ENCODE assay signal across 28 cellular contexts in genomic region chr19:45852145-45852750, GRCh38. TPM values are rescaled to one million over a fixed set of nuclear protein-coding genes. Genes with fewer than 3 reads are reported as not detected.
DNase-seq lines count a peak whose midpoint lies in the region; ATAC-seq, FAIRE-seq and TF ChIP-seq lines count a peak whose summit lies in the region.
"Had no signal": no experiment of that assay in that cellular context is flagged by ENCODE, and none has a peak within 500 bp of the region (broad histone marks: within the 10 kb centered on the region; RNA-seq: fewer than 3 reads in every experiment).

No MANE protein-coding gene starts in this region.

- CTCF ChIA-PET in MCF 10A (lab: Yijun Ruan, JAX) = interaction anchor here (0.7 kb wide), 1 partner anchor 10 kb away, joined by 3 read pairs; no protein-coding TSS in a partner anchor
- CTCF ChIA-PET in mammary epithelial cell (lab: Charles Lee; ENCODE audit: low non-redundant PET) = no interaction called here

- H3K9me3 ChIP-seq in mammary epithelial cell (replicated peaks; ENCODE audit: insufficient read depth, low read length) (no peaks in the 10 kb centered on the region), astrocyte (ENCODE audit: insufficient read depth, low read depth, low read length) (no peaks in the 10 kb centered on the region), lower lobe of right lung (no peaks in the 10 kb centered on the region), upper lobe of left lung (no peaks in the 10 kb centered on the region)
- H3K9me3 ChIP-seq: HAP-1, stomach had no signal

- no peak for TF ChIP-seq CTCF in MCF 10A (IDR thresholded peaks at IDR 0.05; ENCODE audit: unreplicated experiment)
- TF ChIP-seq CTCF in mammary epithelial cell (conservative IDR thresholded peaks at IDR 0.05 in 1 of 2, IDR thresholded peaks at IDR 0.05 in 1 of 2; ENCODE audit: extremely low read depth in 1 of 2, insufficient read depth in 1 of 2, low read depth in 1 of 2, low read length in 2 of 2) = no peak
- TF ChIP-seq CTCF in astrocyte (IDR thresholded peaks at IDR 0.05; ENCODE audit: insufficient read depth, low read depth, low read length) = no peak
- TF ChIP-seq CTCF in lower lobe of right lung (IDR thresholded peaks at IDR 0.05) = no peak
- no peak for TF ChIP-seq CTCF in upper lobe of left lung (IDR thresholded peaks at IDR 0.05)
- TF ChIP-seq CTCF in coronary artery (IDR thresholded peaks at IDR 0.05) = no peak

- ATAC-seq in lower lobe of right lung = no peak
- no peak for ATAC-seq in upper lobe of left lung (ENCODE audit: low FRiP score in 2 of 2)
- ATAC-seq in HG02678 (IDR thresholded peaks at IDR 0.05; ENCODE audit: unreplicated experiment) = no peak
- ATAC-seq: right cardiac atrium, SK-N-SH treated with all-trans-retinoic acid at 6 μM for 48 hours had no signal

- H3K36me3 Mint-ChIP-seq in MCF 10A (ENCODE audit: insufficient read depth, unreplicated experiment) = peaks cover 88% of the 10 kb centered on the region
- H3K36me3 Mint-ChIP-seq in astrocyte (ENCODE audit: low read depth, unreplicated experiment) = peaks cover 31% of the 10 kb centered on the region

- H2AFZ ChIP-seq in mammary epithelial cell (ENCODE audit: low read depth, low read length) (no peak overlapping the region), astrocyte (ENCODE audit: low read depth, low read length) (no peak overlapping the region)
- H2AFZ ChIP-seq: hepatocyte had no signal

- peak; percentile 34 for DNase-seq in MCF 10A (ENCODE audit: unreplicated experiment)
- DNase-seq in mammary epithelial cell = no peak
- DNase-seq in astrocyte (ENCODE audit: low read depth) = peak; percentile 27
- no peak for DNase-seq in lower lobe of right lung
- no peak for DNase-seq in upper lobe of left lung
- DNase-seq in hippocampal formation (lab: John Stamatoyannopoulos, UW) = no peak
- no peak for DNase-seq in coronary artery (ENCODE audit: low spot score)
- DNase-seq: activated CD4-positive, alpha-beta T cell treated with anti-CD3 and anti-CD28 coated beads for 48 hours; activated effector memory CD4-positive, alpha-beta T cell treated with anti-CD3 and anti-CD28 coated beads, Interleukin-2, amount 50 U/mL, for 16 hours; activated naive CD8-positive, alpha-beta T cell treated with anti-CD3 and anti-CD28 coated beads, Interleukin-2, amount 10 ng/mL, durations not matched to agents 7 days and 5 days; CD4-positive, alpha-beta T cell; cerebellar nuclear complex; dorsolateral prefrontal cortex; mesenchymal stem cell; NCI-H1417; NCI-H526; NK-92 treated with Interleukin-12 subunit alpha and Interleukin-12 subunit beta, amount 100 ng/mL, for 24 hours; right cardiac atrium; Right ventricle myocardium superior; stimulated activated CD4-positive, alpha-beta T cell treated with anti-CD3 and anti-CD28 coated beads, Interleukin-4, amount 100 ng/mL, for 1 hour; stomach had no signal

- no peaks in the 10 kb centered on the region for H3K27me3 ChIP-seq in mammary epithelial cell (ENCODE audit: insufficient read depth, low read length)
- no peaks in the 10 kb centered on the region for H3K27me3 ChIP-seq in astrocyte (ENCODE audit: insufficient read depth, low read length)
- H3K27me3 ChIP-seq in lower lobe of right lung (ENCODE audit: low read depth) = no peaks in the 10 kb centered on the region
- no peaks in the 10 kb centered on the region for H3K27me3 ChIP-seq in upper lobe of left lung
- H3K27me3 ChIP-seq: dorsolateral prefrontal cortex, hepatocyte, stomach had no signal

- H3K4me3 ChIP-seq in mammary epithelial cell (replicated peaks in 1 of 3; ENCODE audit: insufficient read depth in 1 of 3, low read depth in 2 of 3, low read length in 3 of 3) = no peak overlapping the region
- H3K4me3 ChIP-seq in astrocyte (ENCODE audit: insufficient read depth, low read depth, low read length) = no peak overlapping the region
- H3K4me3 ChIP-seq in lower lobe of right lung = no peak overlapping the region
- no peak overlapping the region for H3K4me3 ChIP-seq in upper lobe of left lung
- H3K4me3 ChIP-seq in coronary artery = no peak overlapping the region
- H3K4me3 ChIP-seq: dorsolateral prefrontal cortex, HAP-1, hepatocyte, stomach had no signal

- intact Hi-C loops in MCF 10A (cut with micrococcal nuclease) = no loop called here
- intact Hi-C loops in mammary epithelial cell (cut with micrococcal nuclease) = no loop called here
- intact Hi-C loops in lower lobe of right lung (cut with DNase I) = no loop called here

- H3K9me3 Mint-ChIP-seq in MCF 10A (ENCODE audit: unreplicated experiment) (no peaks in the 10 kb centered on the region), astrocyte (ENCODE audit: unreplicated experiment) (no peaks in the 10 kb centered on the region)
- H3K9me3 Mint-ChIP-seq: activated naive CD8-positive, alpha-beta T cell treated with anti-CD3 and anti-CD28 coated beads, Interleukin-2, amount 10 ng/mL, durations not matched to agents 7 days and 5 days; CD4-positive, alpha-beta T cell had no signal

- no peak for TF ChIP-seq POLR2A in upper lobe of left lung (IDR thresholded peaks at IDR 0.05)

- H3K27ac Mint-ChIP-seq in MCF 10A (ENCODE audit: low read depth, unreplicated experiment) (peak overlapping the region; percentile 78), astrocyte (ENCODE audit: unreplicated experiment) (no peak overlapping the region)
- H3K27ac Mint-ChIP-seq: activated naive CD8-positive, alpha-beta T cell treated with anti-CD3 and anti-CD28 coated beads, Interleukin-2, amount 10 ng/mL, durations not matched to agents 7 days and 5 days; CD4-positive, alpha-beta T cell had no signal

- H3K9ac ChIP-seq in mammary epithelial cell (ENCODE audit: insufficient read depth, low read length) = no peak overlapping the region
- no peak overlapping the region for H3K9ac ChIP-seq in astrocyte (ENCODE audit: low read length)

- no peak for TF ChIP-seq EP300 in upper lobe of left lung (IDR thresholded peaks at IDR 0.05)

- WGBS in mammary epithelial cell (ENCODE audit: low coverage, missing lambda C conversion rate) = 92% methylated on average over 9 of the region's 10 CpGs
- WGBS in upper lobe of left lung, 2 donors = 81 to 83% methylated on average over 10 of the region's 10 CpGs

- dilution Hi-C loops in mammary epithelial cell (cut with HindIII; ENCODE audit: low sequenced_read_pairs) = no loop called here

- H3K36me3 ChIP-seq in mammary epithelial cell (ENCODE audit: insufficient read depth, low read length) (peaks cover 20% of the 10 kb centered on the region), astrocyte (ENCODE audit: insufficient read depth, low read length) (peaks cover 45% of the 10 kb centered on the region), lower lobe of right lung (peaks cover 86% of the 10 kb centered on the region), upper lobe of left lung (peaks cover 24 to 89% (median 71%) of the 10 kb centered on the region in 4 donors)

- H3K4me3 Mint-ChIP-seq in MCF 10A (ENCODE audit: unreplicated experiment) (no peak overlapping the region), astrocyte (ENCODE audit: unreplicated experiment) (peak overlapping the region; percentile 60)
- H3K4me3 Mint-ChIP-seq: activated naive CD8-positive, alpha-beta T cell treated with anti-CD3 and anti-CD28 coated beads, Interleukin-2, amount 10 ng/mL, durations not matched to agents 7 days and 5 days; CD4-positive, alpha-beta T cell had no signal

- H3K4me1 Mint-ChIP-seq in MCF 10A (ENCODE audit: insufficient read depth, unreplicated experiment) = no peaks in the 10 kb centered on the region
- peaks cover 3% of the 10 kb centered on the region for H3K4me1 Mint-ChIP-seq in astrocyte (ENCODE audit: low read depth, unreplicated experiment)

- POLR2A ChIA-PET in MCF 10A (lab: Yijun Ruan, JAX) = interaction anchor here (0.7 to 1.3 kb wide), 3 partner anchors 9 to 354 kb away, joined by 4 read pairs; no protein-coding TSS in a partner anchor

- FAIRE-seq in astrocyte (lab: Jason Lieb, UNC) = no peak

- no peaks in the 10 kb centered on the region for H3K27me3 Mint-ChIP-seq in MCF 10A (ENCODE audit: insufficient read depth, unreplicated experiment)
- H3K27me3 Mint-ChIP-seq in astrocyte (ENCODE audit: low read depth, unreplicated experiment) = no peaks in the 10 kb centered on the region
- H3K27me3 Mint-ChIP-seq: activated naive CD8-positive, alpha-beta T cell treated with anti-CD3 and anti-CD28 coated beads, Interleukin-2, amount 10 ng/mL, durations not matched to agents 7 days and 5 days; CD4-positive, alpha-beta T cell had no signal

- H3K4me2 ChIP-seq in mammary epithelial cell (ENCODE audit: insufficient read depth, low read depth, low read length) = no peak overlapping the region
- H3K4me2 ChIP-seq in astrocyte (ENCODE audit: low read length) = no peak overlapping the region
- H3K4me2 ChIP-seq: hepatocyte had no signal

- H3K27ac ChIP-seq in mammary epithelial cell (ENCODE audit: insufficient read depth, low read depth, low read length) (no peak overlapping the region), astrocyte (ENCODE audit: low read depth, low read length) (no peak overlapping the region), lower lobe of right lung (peak overlapping the region; percentile 46), upper lobe of left lung (peak overlapping the region; percentile 4 to 75 (median 50)), coronary artery (no peak overlapping the region)
- H3K27ac ChIP-seq: dorsolateral prefrontal cortex, hepatocyte, stomach, VCaP had no signal

- BruUV-seq in MCF 10A (replicated peaks; lab: Mats Ljungman, UMichigan) (no TSS peak), mammary epithelial cell (replicated peaks; lab: Mats Ljungman, UMichigan) (no TSS peak)

- in situ Hi-C loops in mammary epithelial cell (cut with MboI; ENCODE audit: low sequenced_read_pairs in 2 of 2) = no loop called here

- no peaks in the 10 kb centered on the region for H3K4me1 ChIP-seq in mammary epithelial cell (ENCODE audit: insufficient read depth, low read length)
- H3K4me1 ChIP-seq in astrocyte (ENCODE audit: insufficient read depth, low read length) = no peaks in the 10 kb centered on the region
- peaks cover 11% of the 10 kb centered on the region for H3K4me1 ChIP-seq in lower lobe of right lung
- peaks cover 0 to 12% (median 0%) of the 10 kb centered on the region in 4 donors for H3K4me1 ChIP-seq in upper lobe of left lung
- H3K4me1 ChIP-seq: HAP-1, stomach had no signal

- H3K79me2 ChIP-seq in mammary epithelial cell (ENCODE audit: insufficient read depth, low read length) (peaks cover 25% of the 10 kb centered on the region), astrocyte (ENCODE audit: insufficient read depth, low read length) (peaks cover 25% of the 10 kb centered on the region)

- H4K20me1 ChIP-seq in mammary epithelial cell (ENCODE audit: insufficient read depth, low read length) (no peaks in the 10 kb centered on the region), astrocyte (ENCODE audit: insufficient read depth, low read length) (peaks cover 40% of the 10 kb centered on the region)

RNA-seq across cellular contexts. Expression of gene SYMPK, which starts 10.7 kb away (rescaled TPM):
- 77.4 and 86.2 TPM in 2 replicates for total RNA-seq in MCF 10A (2022)
- total RNA-seq in mammary epithelial cell = 10 to 100 TPM; 32.3 to 81.6 TPM
- polyA plus RNA-seq in mammary epithelial cell = 56.2 TPM
- polyA minus RNA-seq in mammary epithelial cell = 163 TPM
- 70.0 and 73.5 TPM in 2 replicates for total RNA-seq in astrocyte
- 73.1 TPM for total RNA-seq in lower lobe of right lung
- total RNA-seq in upper lobe of left lung = 100 to 1,000 TPM in 2 of 6 donors, 10 to 100 TPM in 4; 35.0 to 345 (median 76.0) TPM

RNA-seq across cellular contexts. Expression of gene FOXA3, which starts 11.9 kb away (rescaled TPM):
- total RNA-seq in MCF 10A (2022) (not detected in 2 replicates), mammary epithelial cell (not detected), astrocyte (0.58 and 0.59 TPM in 2 replicates), lower lobe of right lung (0.68 TPM), upper lobe of left lung (1 to 10 TPM in 1 of 6 donors, under 1 TPM in 2, not detected in 3; 0.46 to 1.2 (median 0.46) TPM)
- polyA plus RNA-seq in mammary epithelial cell = not detected
- polyA minus RNA-seq in mammary epithelial cell = not detected
- total RNA-seq: A673; activated naive CD8-positive, alpha-beta T cell treated with anti-CD3 and anti-CD28 coated beads, Interleukin-2, amount 10 ng/mL, durations not matched to agents 7 days and 5 days; CD4-positive, alpha-beta T cell; right cardiac atrium; Right ventricle myocardium superior; T-helper 2 cell treated with Interferon-gamma antibody and Interleukin-4, amounts not matched to agents 100 ng/mL and 5 ng/mL, for 36 hours had no signal
- polyA plus RNA-seq: right cardiac atrium had no signal

RNA-seq across cellular contexts. Expression of gene IRF2BP1, which starts 33.7 kb away (rescaled TPM):
- total RNA-seq in MCF 10A (2022) (14.7 and 18.1 TPM in 2 replicates), mammary epithelial cell (10 to 100 TPM; 15.9 to 28.0 TPM), astrocyte (18.8 and 22.9 TPM in 2 replicates), lower lobe of right lung (21.4 TPM), upper lobe of left lung (10 to 100 TPM; 23.2 to 36.5 (median 30.5) TPM)
- 5.7 TPM for polyA plus RNA-seq in mammary epithelial cell
- polyA minus RNA-seq in mammary epithelial cell = 6.1 TPM

RNA-seq across cellular contexts. Expression of gene RSPH6A, which starts 37.1 kb away (rescaled TPM):
- 0.21 and 0.29 TPM in 2 replicates for total RNA-seq in MCF 10A (2022)
- under 1 TPM; 0.17 to 0.35 TPM for total RNA-seq in mammary epithelial cell
- polyA plus RNA-seq in mammary epithelial cell = not detected
- 0.31 TPM for polyA minus RNA-seq in mammary epithelial cell
- 0.12 and 0.23 TPM in 2 replicates for total RNA-seq in astrocyte
- 0.21 TPM for total RNA-seq in lower lobe of right lung
- total RNA-seq in upper lobe of left lung = 1 to 10 TPM in 1 of 6 donors, under 1 TPM in 3, not detected in 2; 0.15 to 5.2 (median 0.32) TPM
- total RNA-seq: hepatocyte had no signal
- polyA plus RNA-seq: hepatocyte, right cardiac atrium, stomach had no signal

RNA-seq across cellular contexts. Expression of gene MYPOP, which starts 50.2 kb away (rescaled TPM):
- total RNA-seq in MCF 10A (2022) = 5.5 and 7.0 TPM in 2 replicates
- 1 to 10 TPM; 1.8 to 8.9 TPM for total RNA-seq in mammary epithelial cell
- 1.4 TPM for polyA plus RNA-seq in mammary epithelial cell
- polyA minus RNA-seq in mammary epithelial cell = 1.8 TPM
- total RNA-seq in astrocyte = 11.0 and 11.7 TPM in 2 replicates
- total RNA-seq in lower lobe of right lung = 7.5 TPM
- 10 to 100 TPM in 2 of 6 donors, 1 to 10 TPM in 4; 2.3 to 13.6 (median 9.2) TPM for total RNA-seq in upper lobe of left lung

Comparison
In these comparisons a context has a peak if more than half of its experiments do, and no peak if none do; other contexts are left out.
1. DNase-seq: peak in MCF 10A (single experiment) and astrocyte (single experiment); none in mammary epithelial cell (single experiment), lower lobe of right lung (single experiment), upper lobe of left lung (0 of 2), hippocampal formation (0 of 2) and coronary artery (single experiment).
2. H3K27ac ChIP-seq: peak in lower lobe of right lung (single experiment) and upper lobe of left lung (4 of 4); none in mammary epithelial cell (single experiment), astrocyte (single experiment) and coronary artery (0 of 2).